ENCODE assay signal across 23 cellular contexts in genomic region chr2:46200861-46201605, GRCh38.
A peak's percentile ranks its signal among the peaks of the same experiment; 100 is the strongest.
DNase-seq lines count a peak whose midpoint lies in the region; ATAC-seq, FAIRE-seq and TF ChIP-seq lines count a peak whose summit lies in the region.
"Had no signal": no experiment of that assay in that cellular context is flagged by ENCODE, and none has a peak within 500 bp of the region (broad histone marks: within the 10 kb centered on the region; RNA-seq: fewer than 3 reads in every experiment).

No MANE protein-coding gene starts in this region.

- H3K27me3 ChIP-seq in bronchial epithelial cell (ENCODE audit: control insufficient read depth, insufficient read depth, low read length) = no peaks in the 10 kb centered on the region
- H3K27me3 ChIP-seq in gastrocnemius medialis = no peaks in the 10 kb centered on the region
- H3K27me3 ChIP-seq: adrenal gland, upper lobe of left lung had no signal

- H3K4me1 ChIP-seq in HEK293 (ENCODE audit: control insufficient read depth, insufficient read depth, low read length) (no peaks in the 10 kb centered on the region), gastrocnemius medialis (peaks cover 0 to 7% of the 10 kb centered on the region in 2 donors)

- ATAC-seq in activated T-cell treated with anti-CD3 and anti-CD28 coated beads, Interleukin-2, amount 50 U/mL, for 72 hours (replicated peaks in 1 of 2) = no peak
- no peak for ATAC-seq in activated T-cell treated with anti-CD3 and anti-CD28 coated beads, Interleukin-2, amount 50 U/mL, for 4 hours
- no peak for ATAC-seq in gastrocnemius medialis
- ATAC-seq in GM18502 (IDR thresholded peaks at IDR 0.05; ENCODE audit: poor library complexity, unreplicated experiment) = no peak
- ATAC-seq in HG03565 (IDR thresholded peaks at IDR 0.05; ENCODE audit: unreplicated experiment) = no peak
- ATAC-seq: CD8-positive, alpha-beta T cell had no signal

- in situ Hi-C loops in gastrocnemius medialis (cut with MboI; ENCODE audit: low sequenced_read_pairs in 4 of 4) = no loop called here

- H3K27ac ChIP-seq in HEK293 (ENCODE audit: extremely low read depth, low read depth, low read length) (no peak overlapping the region), gastrocnemius medialis (peak overlapping the region in 3 of 4 donors; percentile 36 to 55 (median 39))

- FAIRE-seq in bronchial epithelial cell (lab: Jason Lieb, UNC) = peak; percentile 40
- FAIRE-seq: H1, keratinocyte had no signal

- peaks cover 35% of the 10 kb centered on the region for H3K4me1 Mint-ChIP-seq in activated T-cell treated with anti-CD3 and anti-CD28 coated beads, Interleukin-2, amount 50 U/mL, for 72 hours (ENCODE audit: low read depth)
- H3K4me1 Mint-ChIP-seq in activated T-cell treated with anti-CD3 and anti-CD28 coated beads, Interleukin-2, amount 50 U/mL, for 4 hours (ENCODE audit: low read depth) = peaks cover 22% of the 10 kb centered on the region
- H3K4me1 Mint-ChIP-seq: nephron progenitor cell; stimulated activated memory B cell treated with anti-CD40 and anti-IgM and Interleukin-4, amounts not matched to agents 10 μg/mL and 1 μg/mL and 100 μg/mL, for 72 hours had no signal

- H3K9me3 ChIP-seq in HEK293 (ENCODE audit: control insufficient read depth, insufficient read depth, low read depth, low read length) = no peaks in the 10 kb centered on the region
- no peaks in the 10 kb centered on the region for H3K9me3 ChIP-seq in gastrocnemius medialis
- H3K9me3 ChIP-seq: adrenal gland, upper lobe of left lung had no signal

- H3K9me3 Mint-ChIP-seq in activated T-cell treated with anti-CD3 and anti-CD28 coated beads, Interleukin-2, amount 50 U/mL, for 72 hours = peaks cover 0 to 7% of the 10 kb centered on the region in 2 donors
- H3K9me3 Mint-ChIP-seq in activated T-cell treated with anti-CD3 and anti-CD28 coated beads, Interleukin-2, amount 50 U/mL, for 4 hours = no peaks in the 10 kb centered on the region
- H3K9me3 Mint-ChIP-seq: CD8-positive, alpha-beta T cell had no signal

- H3K36me3 Mint-ChIP-seq in activated T-cell treated with anti-CD3 and anti-CD28 coated beads, Interleukin-2, amount 50 U/mL, for 72 hours (ENCODE audit: insufficient read depth in 2 of 2) = no peaks in the 10 kb centered on the region
- H3K36me3 Mint-ChIP-seq in activated T-cell treated with anti-CD3 and anti-CD28 coated beads, Interleukin-2, amount 50 U/mL, for 4 hours (ENCODE audit: insufficient read depth) = no peaks in the 10 kb centered on the region
- H3K36me3 Mint-ChIP-seq: CD8-positive, alpha-beta T cell; stimulated activated memory B cell treated with anti-CD40 and anti-IgM and Interleukin-4, amounts not matched to agents 10 μg/mL and 1 μg/mL and 100 μg/mL, for 72 hours had no signal

- H3K36me3 ChIP-seq in HEK293 (ENCODE audit: control insufficient read depth in 2 of 2, insufficient read depth in 1 of 2, low read length in 2 of 2) (no peaks in the 10 kb centered on the region), bronchial epithelial cell (ENCODE audit: control insufficient read depth, insufficient read depth, low read length) (no peaks in the 10 kb centered on the region), gastrocnemius medialis (no peaks in the 10 kb centered on the region)
- H3K36me3 ChIP-seq: adrenal gland, upper lobe of left lung had no signal

- no peaks in the 10 kb centered on the region for H3K27me3 Mint-ChIP-seq in activated T-cell treated with anti-CD3 and anti-CD28 coated beads, Interleukin-2, amount 50 U/mL, for 72 hours (ENCODE audit: low read depth)
- no peaks in the 10 kb centered on the region for H3K27me3 Mint-ChIP-seq in activated T-cell treated with anti-CD3 and anti-CD28 coated beads, Interleukin-2, amount 50 U/mL, for 4 hours (ENCODE audit: low read depth)
- H3K27me3 Mint-ChIP-seq: stimulated activated memory B cell treated with anti-CD40 and anti-IgM and Interleukin-4, amounts not matched to agents 10 μg/mL and 1 μg/mL and 100 μg/mL, for 72 hours had no signal

- no peak for TF ChIP-seq POLR2A in gastrocnemius medialis (IDR thresholded peaks at IDR 0.05)

- H3K27ac Mint-ChIP-seq in activated T-cell treated with anti-CD3 and anti-CD28 coated beads, Interleukin-2, amount 50 U/mL, for 72 hours = peak overlapping the region; percentile 6
- H3K27ac Mint-ChIP-seq: CD8-positive, alpha-beta T cell; nephron progenitor cell; stimulated activated memory B cell treated with anti-CD40 and anti-IgM and Interleukin-4, amounts not matched to agents 10 μg/mL and 1 μg/mL and 100 μg/mL, for 72 hours had no signal

- POLR2A ChIA-PET in HEK293 (lab: Yijun Ruan, JAX) = no interaction called here

- intact Hi-C loops in gastrocnemius medialis (cut with DNase I; ENCODE audit: low total_unique reads) = no loop called here

- H3K4me3 Mint-ChIP-seq in activated T-cell treated with anti-CD3 and anti-CD28 coated beads, Interleukin-2, amount 50 U/mL, for 72 hours = no peak overlapping the region
- no peak overlapping the region for H3K4me3 Mint-ChIP-seq in activated T-cell treated with anti-CD3 and anti-CD28 coated beads, Interleukin-2, amount 50 U/mL, for 4 hours
- H3K4me3 Mint-ChIP-seq: CD8-positive, alpha-beta T cell; nephron progenitor cell; stimulated activated memory B cell treated with anti-CD40 and anti-IgM and Interleukin-4, amounts not matched to agents 10 μg/mL and 1 μg/mL and 100 μg/mL, for 72 hours had no signal

- CTCF ChIA-PET in HEK293 (lab: Yijun Ruan, JAX) = interaction anchor here (0.6 to 0.8 kb wide), 2 partner anchors 141 to 191 kb away, joined by 3 read pairs; no protein-coding TSS in a partner anchor

- TF ChIP-seq CTCF in HEK293 (tag by site-specific recombination; IDR thresholded peaks at IDR 0.05) = no peak
- TF ChIP-seq CTCF in bronchial epithelial cell (IDR thresholded peaks at IDR 0.05; ENCODE audit: insufficient read depth, low read length, severe bottlenecking) = no peak
- TF ChIP-seq CTCF in gastrocnemius medialis (IDR thresholded peaks at IDR 0.05 in 4 of 5, conservative IDR thresholded peaks at IDR 0.05 in 1 of 5) = no peak

- H3K4me3 ChIP-seq in HEK293 (ENCODE audit: low read depth, low read length) (no peak overlapping the region), bronchial epithelial cell (ENCODE audit: low read depth, low read length) (no peak overlapping the region), gastrocnemius medialis (no peak overlapping the region)
- H3K4me3 ChIP-seq: adrenal gland, upper lobe of left lung had no signal

- no peak for DNase-seq in activated T-cell treated with anti-CD3 and anti-CD28 coated beads, Interleukin-2, amount 50 U/mL, for 72 hours
- DNase-seq in activated T-cell treated with anti-CD3 and anti-CD28 coated beads, Interleukin-2, amount 50 U/mL, for 4 hours = no peak
- DNase-seq in bronchial epithelial cell (ENCODE audit: low read depth) (no peak), gastrocnemius medialis (no peak), pons (ENCODE audit: low spot score) (no peak)
- DNase-seq: ACHN; activated T-cell treated with anti-CD3 and anti-CD28 coated beads, Interleukin-2, amount 50 U/mL, for 1 hour; adrenal gland; caudate nucleus; effector CD4-positive, alpha-beta T cell; hippocampal formation; NCI-H187; NCI-H345; nephron progenitor cell; NK-92 treated with Interleukin-12 subunit alpha and Interleukin-12 subunit beta, amount 100 ng/mL, for 24 hours; upper lobe of left lung had no signal

TF ChIP-seq in HEK293, 187 proteins besides CTCF, POLR2A, EP300 and RAD21:
- TF ChIP-seq ZNF133 (tag by site-specific recombination; IDR thresholded peaks at IDR 0.05) (no peak), ZNF449 (tag by site-specific recombination; IDR thresholded peaks at IDR 0.05) (peak; percentile 62; the same call in 1 of the 2 replicates), REPIN1 (tag by site-specific recombination; IDR thresholded peaks at IDR 0.05; ENCODE audit: low read depth) (no peak)
TF ChIP-seq in HEK293: peak in this region for 1.
